20 cellular contexts compared by ENCODE assay signal in the genomic region with DNA sequence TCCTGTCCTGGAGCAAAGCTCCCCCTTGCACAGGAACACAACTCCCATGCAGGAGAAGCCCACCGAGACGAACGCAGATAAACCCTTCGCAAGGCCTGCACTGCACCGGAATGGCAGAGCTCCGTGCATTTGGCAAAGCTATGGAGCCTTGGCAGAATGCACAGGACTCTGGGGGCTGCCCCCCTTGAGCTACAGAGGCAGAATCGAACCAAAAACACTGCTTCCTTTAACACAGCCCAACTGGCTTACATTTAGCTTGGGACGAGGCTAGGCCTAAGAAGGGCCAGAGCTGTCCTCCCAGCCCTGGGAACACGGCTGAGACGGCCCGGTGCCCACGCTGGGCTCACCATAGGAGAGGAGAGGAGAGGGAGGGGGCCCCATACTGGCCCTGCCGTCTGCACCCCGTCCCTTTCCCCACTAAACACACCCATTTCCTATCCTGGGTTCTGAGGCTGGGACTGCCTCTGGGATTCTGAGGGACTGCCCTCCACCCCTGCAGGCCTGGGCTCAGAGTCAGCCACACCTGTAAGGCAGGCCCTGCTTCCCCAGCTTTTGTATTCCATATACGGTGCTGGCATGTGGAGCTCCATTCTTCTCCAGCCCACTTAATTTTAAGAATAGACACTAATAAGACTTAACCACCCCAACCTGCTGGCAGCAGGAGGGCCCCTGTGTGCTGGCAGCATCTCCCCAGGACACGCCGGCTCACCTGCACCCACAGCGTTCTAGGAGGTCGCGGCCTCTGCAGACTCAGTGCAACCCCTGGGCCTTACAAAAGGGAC.
"Had no signal": no experiment of that assay in that cellular context is flagged by ENCODE, and none has a peak within 500 bp of the region (broad histone marks: within the 10 kb centered on the region; RNA-seq: fewer than 3 reads in every experiment).

No MANE protein-coding gene starts in this region.

- H2AFZ ChIP-seq: hepatocyte had no signal

- H3K4me1 ChIP-seq: right lobe of liver, upper lobe of right lung had no signal

- H3K36me3 ChIP-seq: right lobe of liver, thoracic aorta had no signal

- H3K27me3 ChIP-seq: brain microvascular endothelial cell, hepatocyte, right lobe of liver, upper lobe of right lung had no signal

- H3K79me2 ChIP-seq: hepatocyte had no signal

- H3K4me2 ChIP-seq: hepatocyte, smooth muscle cell had no signal

- H3K27ac ChIP-seq: brain microvascular endothelial cell, hepatocyte, right lobe of liver, thoracic aorta, upper lobe of right lung, VCaP had no signal

- DNase-seq: activated CD4-positive, alpha-beta T cell treated with anti-CD3 and anti-CD28 coated beads, Interleukin-2, amount 50 U/mL, for 48 hours; activated naive CD4-positive, alpha-beta T cell treated with Interleukin-2 at 50 U/mL for 16 hours; anterior cingulate cortex; brain microvascular endothelial cell; dermis blood vessel endothelial cell; effector memory CD8-positive, alpha-beta T cell; erythroblast; left ventricle myocardium superior; mesendoderm; right lobe of liver; stimulated activated CD4-positive, alpha-beta T cell treated with anti-CD3 and anti-CD28 coated beads, Interleukin-4, amount 100 ng/mL, for 4 hours; stimulated activated CD8-positive, alpha-beta memory T cell treated with anti-CD3 and anti-CD28 coated beads, Interleukin-4, amount 100 ng/mL, for 48 hours; stimulated activated naive CD8-positive, alpha-beta T cell treated with anti-CD3 and anti-CD28 coated beads, Interleukin-15, amount 100 ng/mL, for 72 hours; T-helper 1 cell; T1000; upper lobe of right lung had no signal

- H3K4me3 ChIP-seq: hepatocyte, right lobe of liver, smooth muscle cell, thoracic aorta, upper lobe of right lung had no signal

- H3K9me3 ChIP-seq: right lobe of liver, thoracic aorta, upper lobe of right lung had no signal
